In the genomic region with DNA sequence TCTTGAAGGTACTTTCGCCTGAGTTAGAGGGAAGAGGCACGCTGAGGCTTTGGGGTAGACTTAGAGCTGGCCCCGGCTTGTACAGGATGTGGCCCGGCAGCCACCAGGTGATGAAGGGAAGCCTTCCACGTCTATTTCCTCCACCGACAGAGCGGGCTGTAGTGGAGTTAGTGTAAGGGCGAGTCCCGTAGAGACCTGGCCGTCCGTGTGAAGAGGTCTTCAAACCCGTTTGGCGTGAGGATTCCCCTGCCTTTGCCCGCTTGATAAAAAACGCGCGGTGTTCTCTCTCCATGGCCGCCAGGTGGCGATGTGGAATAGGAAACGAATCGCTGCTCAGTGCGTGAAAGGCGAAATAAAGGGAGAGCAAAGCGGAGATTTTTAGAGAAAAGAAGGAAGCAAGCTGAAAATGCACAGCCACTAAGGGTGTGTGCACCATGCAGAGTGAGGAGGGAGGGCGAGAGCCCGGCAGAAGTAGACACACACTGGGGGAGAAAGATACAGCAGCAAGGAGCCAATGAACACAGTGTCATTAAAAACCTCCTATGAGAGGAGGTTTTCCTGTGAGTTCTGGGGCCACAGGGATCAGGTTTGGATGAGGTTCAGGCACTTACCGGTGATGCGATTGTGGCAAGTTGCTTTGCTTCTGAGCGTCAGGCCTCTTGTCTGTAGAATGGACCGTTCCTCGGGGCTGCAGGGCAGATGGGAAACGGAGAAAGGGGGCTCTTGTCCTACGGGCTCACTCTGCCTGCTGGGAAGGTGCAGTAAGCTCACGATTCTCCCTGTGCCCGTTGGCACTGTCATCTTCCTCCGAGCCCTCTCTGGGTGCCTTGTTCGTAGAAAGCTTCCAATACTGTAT, we compare ENCODE assay signal across 8 cellular contexts. TPM values are rescaled to one million over a fixed set of nuclear protein-coding genes. Genes with fewer than 3 reads are reported as not detected.
DNase-seq lines count a peak whose midpoint lies in the region; ATAC-seq and TF ChIP-seq lines count a peak whose summit lies in the region.

No MANE protein-coding gene starts in this region.

- H3K4me3 ChIP-seq in liver (ENCODE audit: low read depth in 1 of 3, low read length in 3 of 3): no peak overlapping the region

- peak; percentile 96 to 99 for TF ChIP-seq RAD21 in liver (IDR thresholded peaks at IDR 0.05)

- H3K36me3 Mint-ChIP-seq in activated CD4-positive, alpha-beta T cell treated with anti-CD3 and anti-CD28 coated beads for 36 hours (ENCODE audit: low read depth): no peaks in the 10 kb centered on the region
- no peaks in the 10 kb centered on the region for H3K36me3 Mint-ChIP-seq in chondrocyte (ENCODE audit: low read depth)

- peak; percentile 64 for ATAC-seq in HG03108 (IDR thresholded peaks at IDR 0.05; ENCODE audit: unreplicated experiment)
- peak; percentile 85 for ATAC-seq in activated CD4-positive, alpha-beta T cell treated with anti-CD3 and anti-CD28 coated beads for 36 hours

- H3K36me3 ChIP-seq in liver (ENCODE audit: control insufficient read depth in 4 of 4, insufficient read depth in 3 of 4, low read depth in 1 of 4, low read length in 3 of 4): no peaks in the 10 kb centered on the region

- no peaks in the 10 kb centered on the region for H3K9me3 ChIP-seq in liver (ENCODE audit: control insufficient read depth in 4 of 4, low read length in 3 of 4)

- no peaks in the 10 kb centered on the region for H3K9me3 Mint-ChIP-seq in activated CD4-positive, alpha-beta T cell treated with anti-CD3 and anti-CD28 coated beads for 36 hours (ENCODE audit: low read depth)
- no peaks in the 10 kb centered on the region for H3K9me3 Mint-ChIP-seq in chondrocyte (ENCODE audit: low read depth)

- in situ Hi-C loops in GM13977 (cut with MboI; ENCODE audit: low pct_unique_long_range_greater_than_20kb, low sequenced_read_pairs, unreplicated experiment): loop anchor here (5.0 to 25.0 kb wide), 2 partner anchors 38 to 268 kb away; no protein-coding TSS in a partner anchor

- POLR2A ChIA-PET in activated CD4-positive, alpha-beta T cell treated with anti-CD3 and anti-CD28 coated beads for 36 hours (lab: Charles Lee): interaction anchor here (1.3 kb wide), 1 partner anchor 38 kb away, joined by 5 read pairs; no protein-coding TSS in a partner anchor

- no peak overlapping the region for H3K27ac Mint-ChIP-seq in activated CD4-positive, alpha-beta T cell treated with anti-CD3 and anti-CD28 coated beads for 36 hours
- peak overlapping the region; percentile 66 for H3K27ac Mint-ChIP-seq in chondrocyte (ENCODE audit: unreplicated experiment)

- H3K27me3 Mint-ChIP-seq in activated CD4-positive, alpha-beta T cell treated with anti-CD3 and anti-CD28 coated beads for 36 hours: peaks cover 32% of the 10 kb centered on the region
- H3K27me3 Mint-ChIP-seq in chondrocyte (ENCODE audit: low read depth): no peaks in the 10 kb centered on the region

- H3K27me3 ChIP-seq in liver (ENCODE audit: control insufficient read depth in 4 of 4, insufficient read depth in 4 of 4, low read length in 3 of 4): peaks cover 0 to 3% (median 0%) of the 10 kb centered on the region in 4 donors

- peak overlapping the region; percentile 16 for H3K4me3 Mint-ChIP-seq in activated CD4-positive, alpha-beta T cell treated with anti-CD3 and anti-CD28 coated beads for 36 hours
- peak overlapping the region; percentile 38 for H3K4me3 Mint-ChIP-seq in chondrocyte (ENCODE audit: unreplicated experiment)

- peaks cover 0 to 7% (median 2%) of the 10 kb centered on the region in 4 donors for H3K4me1 ChIP-seq in liver (ENCODE audit: control insufficient read depth in 4 of 4, insufficient read depth in 4 of 4, low read length in 3 of 4)

- H3K4me1 Mint-ChIP-seq in activated CD4-positive, alpha-beta T cell treated with anti-CD3 and anti-CD28 coated beads for 36 hours: peaks cover 12% of the 10 kb centered on the region
- peaks cover 53% of the 10 kb centered on the region for H3K4me1 Mint-ChIP-seq in chondrocyte (ENCODE audit: low read depth)

- DNase-seq in 8988T (peak; percentile 64), GM13977 (ENCODE audit: low spot score) (peak; percentile 78), NCI-H345 treated with DMSO at 0.1 percent for 48 hours (lab: John Stamatoyannopoulos, UW; ENCODE audit: unreplicated experiment) (peak; percentile 80), chondrocyte (ENCODE audit: low spot score) (no peak)
- peak; percentile 87 for DNase-seq in activated CD4-positive, alpha-beta T cell treated with anti-CD3 and anti-CD28 coated beads for 36 hours
- DNase-seq in stimulated activated CD4-positive, alpha-beta T cell treated with anti-CD3 and anti-CD28 coated beads, TNF-alpha, amount 100 ng/mL, for 1 hour (ENCODE audit: low read depth in 3 of 3, low spot score in 1 of 3): peak; percentile 5 to 64 (median 7)

- intact Hi-C loops in activated CD4-positive, alpha-beta T cell treated with anti-CD3 and anti-CD28 coated beads for 36 hours (cut with DNase I, micrococcal nuclease): loop anchor here (1.0 to 2.0 kb wide), 4 partner anchors 38 to 679 kb away; no protein-coding TSS in a partner anchor

- H3K27ac ChIP-seq in liver (ENCODE audit: low read depth in 1 of 2, low read length in 2 of 2): no peak overlapping the region

- CTCF ChIA-PET in activated CD4-positive, alpha-beta T cell treated with anti-CD3 and anti-CD28 coated beads for 36 hours (lab: Charles Lee): interaction anchor here (0.5 to 9.5 kb wide), 16 partner anchors 12 to 843 kb away, joined by 3 to 164 read pairs (median 3); partner anchors contain the start of gene STC2

- WGBS in liver: 16% methylated on average over 37 of the region's 37 CpGs

- TF ChIP-seq CTCF in GM13977 (IDR thresholded peaks at IDR 0.05; ENCODE audit: extremely low read depth, insufficient read depth, missing control alignments) (peak; percentile 85), chondrocyte (IDR thresholded peaks at IDR 0.05) (peak; percentile 98), liver (IDR thresholded peaks at IDR 0.05; ENCODE audit: low read depth, low read length, missing input control) (peak; percentile 84)

- H3K9ac ChIP-seq in liver (ENCODE audit: low read depth in 1 of 2, low read length in 2 of 2): no peak overlapping the region

TF ChIP-seq in liver, 16 proteins besides CTCF, POLR2A, EP300 and RAD21 (continues in another document):
- TF ChIP-seq, protein P1, sequence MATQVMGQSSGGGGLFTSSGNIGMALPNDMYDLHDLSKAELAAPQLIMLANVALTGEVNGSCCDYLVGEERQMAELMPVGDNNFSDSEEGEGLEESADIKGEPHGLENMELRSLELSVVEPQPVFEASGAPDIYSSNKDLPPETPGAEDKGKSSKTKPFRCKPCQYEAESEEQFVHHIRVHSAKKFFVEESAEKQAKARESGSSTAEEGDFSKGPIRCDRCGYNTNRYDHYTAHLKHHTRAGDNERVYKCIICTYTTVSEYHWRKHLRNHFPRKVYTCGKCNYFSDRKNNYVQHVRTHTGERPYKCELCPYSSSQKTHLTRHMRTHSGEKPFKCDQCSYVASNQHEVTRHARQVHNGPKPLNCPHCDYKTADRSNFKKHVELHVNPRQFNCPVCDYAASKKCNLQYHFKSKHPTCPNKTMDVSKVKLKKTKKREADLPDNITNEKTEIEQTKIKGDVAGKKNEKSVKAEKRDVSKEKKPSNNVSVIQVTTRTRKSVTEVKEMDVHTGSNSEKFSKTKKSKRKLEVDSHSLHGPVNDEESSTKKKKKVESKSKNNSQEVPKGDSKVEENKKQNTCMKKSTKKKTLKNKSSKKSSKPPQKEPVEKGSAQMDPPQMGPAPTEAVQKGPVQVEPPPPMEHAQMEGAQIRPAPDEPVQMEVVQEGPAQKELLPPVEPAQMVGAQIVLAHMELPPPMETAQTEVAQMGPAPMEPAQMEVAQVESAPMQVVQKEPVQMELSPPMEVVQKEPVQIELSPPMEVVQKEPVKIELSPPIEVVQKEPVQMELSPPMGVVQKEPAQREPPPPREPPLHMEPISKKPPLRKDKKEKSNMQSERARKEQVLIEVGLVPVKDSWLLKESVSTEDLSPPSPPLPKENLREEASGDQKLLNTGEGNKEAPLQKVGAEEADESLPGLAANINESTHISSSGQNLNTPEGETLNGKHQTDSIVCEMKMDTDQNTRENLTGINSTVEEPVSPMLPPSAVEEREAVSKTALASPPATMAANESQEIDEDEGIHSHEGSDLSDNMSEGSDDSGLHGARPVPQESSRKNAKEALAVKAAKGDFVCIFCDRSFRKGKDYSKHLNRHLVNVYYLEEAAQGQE (IDR thresholded peaks at IDR 0.05): no peak
- no peak for TF ChIP-seq YY1 (IDR thresholded peaks at IDR 0.05)
- TF ChIP-seq EGR1 (IDR thresholded peaks at IDR 0.05; ENCODE audit: low read depth in 2 of 2): no peak
- no peak for TF ChIP-seq JUND (IDR thresholded peaks at IDR 0.05)
- TF ChIP-seq, protein P2, sequence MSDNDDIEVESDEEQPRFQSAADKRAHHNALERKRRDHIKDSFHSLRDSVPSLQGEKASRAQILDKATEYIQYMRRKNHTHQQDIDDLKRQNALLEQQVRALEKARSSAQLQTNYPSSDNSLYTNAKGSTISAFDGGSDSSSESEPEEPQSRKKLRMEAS (IDR thresholded peaks at IDR 0.05): no peak
- TF ChIP-seq HNF4G (IDR thresholded peaks at IDR 0.05): no peak
- no peak for TF ChIP-seq TAF1 (conservative IDR thresholded peaks at IDR 0.05)
- TF ChIP-seq FOXA1 (IDR thresholded peaks at IDR 0.05): no peak
- no peak for TF ChIP-seq HNF4A (conservative IDR thresholded peaks at IDR 0.05)
- TF ChIP-seq NR2F2 (IDR thresholded peaks at IDR 0.05): no peak
- no peak for TF ChIP-seq SP1 (IDR thresholded peaks at IDR 0.05)
- TF ChIP-seq FOXA2 (IDR thresholded peaks at IDR 0.05): no peak
- TF ChIP-seq RXRA (IDR thresholded peaks at IDR 0.05): no peak
- TF ChIP-seq ATF3 (IDR thresholded peaks at IDR 0.05): no peak

RNA-seq across cellular contexts. Expression of gene STC2, which starts 34.2 kb away (rescaled TPM):
- 10 to 100 TPM; 31.5 to 49.6 TPM for total RNA-seq in activated CD4-positive, alpha-beta T cell treated with anti-CD3 and anti-CD28 coated beads for 36 hours
- total RNA-seq in chondrocyte (321 to 1,121 TPM (median 1,110 TPM) in 3 replicates), liver (under 1 TPM in 1 of 2 donors, not detected in 1; 0.17 TPM)
- polyA plus RNA-seq in liver: under 1 TPM; 0.04 to 0.18 TPM

RNA-seq across cellular contexts. Expression of gene NKX2-5, which starts 59.0 kb away (rescaled TPM):
- under 1 TPM; 0.09 to 0.21 TPM for total RNA-seq in activated CD4-positive, alpha-beta T cell treated with anti-CD3 and anti-CD28 coated beads for 36 hours
- total RNA-seq in chondrocyte (14.8 to 23.7 TPM (median 15.4 TPM) in 3 replicates), liver (not detected)
- not detected for polyA plus RNA-seq in liver

Comparison
In these comparisons a context has a peak if more than half of its experiments do, and no peak if none do; other contexts are left out.
1. RNA of gene STC2, which starts 34.2 kb away (total RNA-seq): 321 to 1,121 TPM in chondrocyte and 31.5 to 49.6 TPM in activated CD4-positive, alpha-beta T cell treated with anti-CD3 and anti-CD28 coated beads for 36 hours; 0.17 TPM in liver; every median in the first group is over 10 times any median in the second.
2. RNA of gene NKX2-5, which starts 59.0 kb away (total RNA-seq): 14.8 to 23.7 TPM in chondrocyte; 0.09 to 0.21 TPM in activated CD4-positive, alpha-beta T cell treated with anti-CD3 and anti-CD28 coated beads for 36 hours and not detected in liver; every median in the first group is over 10 times any median in the second.
3. Peak in every context shown above with its lines, with median percentiles within 50 percentile points of each other: CTCF ChIP-seq.